Comparison of ENCODE assay signal across 16 cellular contexts in genomic region chr4:4585012-4585670, GRCh38. TPM values are rescaled to one million over a fixed set of nuclear protein-coding genes. Genes with fewer than 3 reads are reported as not detected.
DNase-seq lines count a peak whose midpoint lies in the region; ATAC-seq, FAIRE-seq and TF ChIP-seq lines count a peak whose summit lies in the region.
"Had no signal": no experiment of that assay in that cellular context is flagged by ENCODE, and none has a peak within 500 bp of the region (broad histone marks: within the 10 kb centered on the region; RNA-seq: fewer than 3 reads in every experiment).

No MANE protein-coding gene starts in this region.

- no peak for FAIRE-seq in bronchial epithelial cell (lab: Jason Lieb, UNC)
- FAIRE-seq: H1 had no signal

- TF ChIP-seq EP300 in Ishikawa (IDR thresholded peaks at IDR 0.05; ENCODE audit: borderline replicate concordance): no peak

- DNase-seq in AG08396 (ENCODE audit: low spot score) (peak; percentile 29), bronchial epithelial cell (ENCODE audit: low read depth) (peak; percentile 68), kidney glomerular epithelial cell (lab: John Stamatoyannopoulos, UW) (peak; percentile 18), left lobe of liver (ENCODE audit: low spot score) (no peak)
- no peak for DNase-seq in stimulated activated CD4-positive, alpha-beta T cell treated with anti-CD3 and anti-CD28 coated beads, Interleukin-1b, Interleukin-23, amount 100 ng/mL, for 48 hours
- DNase-seq: ACHN; activated CD4-positive, alpha-beta T cell treated with anti-CD3 and anti-CD28 coated beads for 48 hours; activated naive CD4-positive, alpha-beta T cell treated with anti-CD3 and anti-CD28 coated beads for 36 hours; effector memory CD8-positive, alpha-beta T cell; NCI-H2081; NCI-H526; retina had no signal

- ATAC-seq in GM21390 (IDR thresholded peaks at IDR 0.05; ENCODE audit: unreplicated experiment) (no peak), HG03442 (IDR thresholded peaks at IDR 0.05; ENCODE audit: unreplicated experiment) (no peak), left lobe of liver (no peak)
- ATAC-seq: effector memory CD8-positive, alpha-beta T cell had no signal

- no peak overlapping the region for H3K4me3 ChIP-seq in bronchial epithelial cell (ENCODE audit: low read depth, low read length)

- no peak for TF ChIP-seq RAD21 in Ishikawa (IDR thresholded peaks at IDR 0.05; ENCODE audit: low read depth)

- H3K36me3 ChIP-seq in bronchial epithelial cell (ENCODE audit: control insufficient read depth, insufficient read depth, low read length): no peaks in the 10 kb centered on the region

- H3K27me3 ChIP-seq in bronchial epithelial cell (ENCODE audit: control insufficient read depth, insufficient read depth, low read length): no peaks in the 10 kb centered on the region

- no peak for TF ChIP-seq CTCF in bronchial epithelial cell (IDR thresholded peaks at IDR 0.05; ENCODE audit: insufficient read depth, low read length, severe bottlenecking)

TF ChIP-seq in Ishikawa, 13 proteins besides CTCF, POLR2A, EP300 and RAD21:
- no peak for TF ChIP-seq REST (IDR thresholded peaks at IDR 0.05; ENCODE audit: low read depth)
- peak; percentile 4; the same call in 1 of the 2 replicates for TF ChIP-seq TEAD4 (IDR thresholded peaks at IDR 0.05)

RNA-seq across cellular contexts. Expression of gene STX18, which starts 43.3 kb away (rescaled TPM):
- total RNA-seq in bronchial epithelial cell: 17.4 and 21.6 TPM in 2 replicates
- 14.2 TPM for total RNA-seq in left lobe of liver

Comparison
In these comparisons a context has a peak if more than half of its experiments do, and no peak if none do; other contexts are left out.
1. DNase-seq: peak in AG08396 (single experiment), bronchial epithelial cell (single experiment) and kidney glomerular epithelial cell (single experiment); none in stimulated activated CD4-positive, alpha-beta T cell treated with anti-CD3 and anti-CD28 coated beads, Interleukin-1b, Interleukin-23, amount 100 ng/mL, for 48 hours (single experiment) and left lobe of liver (single experiment).